In the genomic region with DNA sequence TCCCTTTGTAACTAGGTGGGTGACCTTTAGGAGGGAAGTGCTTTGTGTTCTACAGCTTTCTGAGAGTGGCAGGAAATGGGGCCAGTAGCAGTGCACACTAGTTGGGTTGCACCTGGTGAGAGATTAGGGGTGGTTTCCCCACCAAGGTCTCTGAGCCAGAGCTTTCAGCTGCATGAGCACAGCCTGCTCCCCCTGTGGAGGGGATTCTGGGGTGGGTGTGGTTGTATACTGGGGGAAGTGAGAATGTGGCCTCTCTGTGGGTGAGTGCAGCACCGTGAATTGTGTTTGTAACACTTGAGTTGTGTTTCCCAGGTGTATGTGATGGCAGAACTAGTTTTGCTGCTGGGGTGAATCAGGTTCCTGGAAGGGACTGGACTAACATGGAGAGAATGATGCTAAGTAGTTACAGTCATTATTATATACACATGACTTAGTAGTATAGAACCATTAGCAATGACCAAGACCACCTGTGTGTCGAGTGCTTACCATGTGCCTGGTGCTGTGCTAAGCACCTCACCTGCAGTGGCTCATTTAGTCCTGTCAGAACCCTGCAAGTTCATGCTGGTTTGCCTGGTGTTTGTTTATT, we compare ENCODE assay signal across 1 cellular context.
TF ChIP-seq lines count a peak whose summit lies in the region.

No MANE protein-coding gene starts in this region.

TF ChIP-seq in GM23338, 12 proteins besides CTCF, POLR2A, EP300 and RAD21 (continued from another document):
- TF ChIP-seq ZNF114 (CRISPR knock-in tag; IDR thresholded peaks at IDR 0.05) (no peak), STAT1 (IDR thresholded peaks at IDR 0.05; ENCODE audit: unreplicated experiment) (no peak), POLR2AphosphoS5 (IDR thresholded peaks at IDR 0.05; ENCODE audit: low read depth) (no peak), EZH2 (IDR thresholded peaks at IDR 0.05; ENCODE audit: low read depth, unreplicated experiment) (no peak), JUNB (IDR thresholded peaks at IDR 0.05; ENCODE audit: unreplicated experiment) (no peak), EZH2phosphoT487 (IDR thresholded peaks at IDR 0.05; ENCODE audit: unreplicated experiment) (no peak), NANOG (IDR thresholded peaks at IDR 0.05; ENCODE audit: borderline replicate concordance) (no peak), REST (IDR thresholded peaks at IDR 0.05; ENCODE audit: unreplicated experiment) (no peak), ZNF331 (CRISPR knock-in tag; IDR thresholded peaks at IDR 0.05; ENCODE audit: low read depth) (no peak), CREB1 (CRISPR knock-in tag; IDR thresholded peaks at IDR 0.05; ENCODE audit: low read depth) (no peak)
- TF ChIP-seq, protein P1, sequence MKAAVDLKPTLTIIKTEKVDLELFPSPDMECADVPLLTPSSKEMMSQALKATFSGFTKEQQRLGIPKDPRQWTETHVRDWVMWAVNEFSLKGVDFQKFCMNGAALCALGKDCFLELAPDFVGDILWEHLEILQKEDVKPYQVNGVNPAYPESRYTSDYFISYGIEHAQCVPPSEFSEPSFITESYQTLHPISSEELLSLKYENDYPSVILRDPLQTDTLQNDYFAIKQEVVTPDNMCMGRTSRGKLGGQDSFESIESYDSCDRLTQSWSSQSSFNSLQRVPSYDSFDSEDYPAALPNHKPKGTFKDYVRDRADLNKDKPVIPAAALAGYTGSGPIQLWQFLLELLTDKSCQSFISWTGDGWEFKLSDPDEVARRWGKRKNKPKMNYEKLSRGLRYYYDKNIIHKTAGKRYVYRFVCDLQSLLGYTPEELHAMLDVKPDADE (IDR thresholded peaks at IDR 0.05) = no peak
